18 cellular contexts compared by ENCODE assay signal in the genomic region with DNA sequence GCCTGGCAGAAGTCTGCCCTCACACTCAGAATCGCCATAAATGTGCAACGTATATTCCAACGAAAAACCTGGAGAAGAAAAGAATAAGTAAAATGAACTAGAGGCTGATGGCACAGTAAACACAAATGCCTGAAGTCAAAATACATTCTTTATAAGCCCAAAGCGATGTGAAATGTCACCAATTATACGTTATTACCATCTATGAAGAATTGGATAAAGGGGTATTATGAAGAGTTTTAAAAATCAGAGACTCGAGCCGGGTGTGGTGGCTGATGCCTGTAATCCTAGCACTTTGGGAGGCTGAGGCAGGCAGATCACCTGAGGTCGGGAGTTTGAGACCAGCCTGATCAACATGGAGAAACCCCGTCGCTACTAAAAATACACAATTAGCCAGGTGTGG. TPM values are rescaled to one million over a fixed set of nuclear protein-coding genes. Genes with fewer than 3 reads are reported as not detected.
DNase-seq lines count a peak whose midpoint lies in the region; ATAC-seq and TF ChIP-seq lines count a peak whose summit lies in the region.
"Had no signal": no experiment of that assay in that cellular context is flagged by ENCODE, and none has a peak within 500 bp of the region (broad histone marks: within the 10 kb centered on the region; RNA-seq: fewer than 3 reads in every experiment).

No MANE protein-coding gene starts in this region.

- POLR2A ChIA-PET in CD8-positive, alpha-beta T cell (lab: Charles Lee) = interaction anchor here (0.7 kb wide), 1 partner anchor 89 kb away, joined by 3 read pairs; no protein-coding TSS in a partner anchor
- POLR2A ChIA-PET in OCI-LY7 (lab: Charles Lee) = interaction anchor here (0.6 kb wide), 2 partner anchors 11 to 35 kb away, joined by 3 read pairs; no protein-coding TSS in a partner anchor

- no peak for ATAC-seq in CD8-positive, alpha-beta T cell
- no peak for ATAC-seq in natural killer cell

- H3K4me1 ChIP-seq in CD8-positive, alpha-beta T cell (ENCODE audit: insufficient read depth, low read length) = peaks cover 46% of the 10 kb centered on the region
- peaks cover 33% of the 10 kb centered on the region for H3K4me1 ChIP-seq in OCI-LY7 (ENCODE audit: insufficient read depth, low read length, poor library complexity, severe bottlenecking)
- H3K4me1 ChIP-seq: BE2C had no signal

- no TSS peak for BruUV-seq in OCI-LY7 (replicated peaks; lab: Mats Ljungman, UMichigan)

- no peaks in the 10 kb centered on the region for H3K27me3 Mint-ChIP-seq in T-helper 2 cell treated with Interferon-gamma antibody and Interleukin-4, amounts not matched to agents 5 μg/mL and 100 μg/mL, for 36 hours (ENCODE audit: low read depth)
- H3K27me3 Mint-ChIP-seq in CD8-positive, alpha-beta T cell (ENCODE audit: low read depth) = no peaks in the 10 kb centered on the region
- H3K27me3 Mint-ChIP-seq in activated naive CD8-positive, alpha-beta T cell treated with anti-CD3 and anti-CD28 coated beads for 36 hours = no peaks in the 10 kb centered on the region
- H3K27me3 Mint-ChIP-seq in natural killer cell (ENCODE audit: low read depth in 2 of 2) = no peaks in the 10 kb centered on the region

- H3K9me2 ChIP-seq in OCI-LY7 (ENCODE audit: insufficient read depth, low read length) = no peaks in the 10 kb centered on the region

- CTCF ChIA-PET in CD8-positive, alpha-beta T cell (lab: Charles Lee) = interaction anchor here (1.6 kb wide), 1 partner anchor 44 kb away, joined by 4 read pairs; no protein-coding TSS in a partner anchor
- CTCF ChIA-PET in OCI-LY7 (lab: Charles Lee; ENCODE audit: unreplicated experiment) = no interaction called here

- peaks cover 3% of the 10 kb centered on the region for H3K9me3 Mint-ChIP-seq in T-helper 2 cell treated with Interferon-gamma antibody and Interleukin-4, amounts not matched to agents 5 μg/mL and 100 μg/mL, for 36 hours
- no peaks in the 10 kb centered on the region for H3K9me3 Mint-ChIP-seq in CD8-positive, alpha-beta T cell
- peaks cover 3% of the 10 kb centered on the region for H3K9me3 Mint-ChIP-seq in activated naive CD8-positive, alpha-beta T cell treated with anti-CD3 and anti-CD28 coated beads for 36 hours
- no peaks in the 10 kb centered on the region for H3K9me3 Mint-ChIP-seq in natural killer cell

- no peak overlapping the region for H3K27ac ChIP-seq in CD8-positive, alpha-beta T cell (ENCODE audit: low read depth, low read length)
- no peak overlapping the region for H3K27ac ChIP-seq in OCI-LY7 (ENCODE audit: low read depth, low read length, poor library complexity, severe bottlenecking)
- H3K27ac ChIP-seq: 22Rv1, HL-60, RWPE1 had no signal

- peaks cover 62% of the 10 kb centered on the region for H3K36me3 Mint-ChIP-seq in T-helper 2 cell treated with Interferon-gamma antibody and Interleukin-4, amounts not matched to agents 5 μg/mL and 100 μg/mL, for 36 hours (ENCODE audit: low read depth)
- peaks cover 52% of the 10 kb centered on the region for H3K36me3 Mint-ChIP-seq in CD8-positive, alpha-beta T cell
- peaks cover 51% of the 10 kb centered on the region for H3K36me3 Mint-ChIP-seq in activated naive CD8-positive, alpha-beta T cell treated with anti-CD3 and anti-CD28 coated beads for 36 hours
- H3K36me3 Mint-ChIP-seq in natural killer cell = no peaks in the 10 kb centered on the region

- H3K9me3 ChIP-seq in CD8-positive, alpha-beta T cell (ENCODE audit: low read length) = no peaks in the 10 kb centered on the region
- H3K9me3 ChIP-seq in OCI-LY7 (ENCODE audit: low read length) = peaks cover 6% of the 10 kb centered on the region
- H3K9me3 ChIP-seq: BE2C had no signal

- no peak for DNase-seq in T-helper 2 cell treated with Interferon-gamma antibody and Interleukin-4, amounts not matched to agents 5 μg/mL and 100 μg/mL, for 36 hours (ENCODE audit: low spot score)
- DNase-seq in T-helper 2 cell (no peak), natural killer cell (no peak), cerebellar nuclear complex (lab: John Stamatoyannopoulos, UW) (no peak), MV-4-11 (lab: John Stamatoyannopoulos, UW) (no peak), OCI-LY7 (ENCODE audit: low spot score) (no peak)
- no peak for DNase-seq in CD8-positive, alpha-beta T cell
- DNase-seq in activated naive CD8-positive, alpha-beta T cell treated with anti-CD3 and anti-CD28 coated beads for 36 hours = no peak
- DNase-seq: BE2C, H7, NCI-H1436, NCI-H2029 treated with DMSO at 0.1 percent for 48 hours, NCI-H2171 treated with DMSO at 0.1 percent for 48 hours, NCI-H446 treated with DMSO at 0.1 percent for 48 hours, NCI-H748 treated with DMSO at 0.1 percent for 48 hours had no signal

- H2AFZ ChIP-seq in OCI-LY7 (ENCODE audit: low read length) = no peak overlapping the region

- no peak for TF ChIP-seq CTCF in CD8-positive, alpha-beta T cell (IDR thresholded peaks at IDR 0.05)
- TF ChIP-seq CTCF in natural killer cell (IDR thresholded peaks at IDR 0.05) = no peak
- TF ChIP-seq CTCF in OCI-LY7 (conservative IDR thresholded peaks at IDR 0.05; ENCODE audit: low read length) = no peak

- no peaks in the 10 kb centered on the region for H3K36me3 ChIP-seq in CD8-positive, alpha-beta T cell (ENCODE audit: insufficient read depth, low read length)
- H3K36me3 ChIP-seq in OCI-LY7 (ENCODE audit: insufficient read depth, low read length) = peaks cover 76% of the 10 kb centered on the region

- no peak overlapping the region for H3K4me3 ChIP-seq in CD8-positive, alpha-beta T cell (ENCODE audit: low read depth, low read length)
- H3K4me3 ChIP-seq in OCI-LY7 (ENCODE audit: low read depth, low read length, poor library complexity, severe bottlenecking) = no peak overlapping the region

- peaks cover 96% of the 10 kb centered on the region for H3K79me2 ChIP-seq in OCI-LY7 (ENCODE audit: insufficient read depth, low read depth, low read length)

- no peaks in the 10 kb centered on the region for H3K27me3 ChIP-seq in CD8-positive, alpha-beta T cell (ENCODE audit: insufficient read depth, low read length)
- H3K27me3 ChIP-seq: BE2C had no signal

- H3K4me1 Mint-ChIP-seq in T-helper 2 cell treated with Interferon-gamma antibody and Interleukin-4, amounts not matched to agents 5 μg/mL and 100 μg/mL, for 36 hours (ENCODE audit: low read depth) = peaks cover 38% of the 10 kb centered on the region
- H3K4me1 Mint-ChIP-seq in CD8-positive, alpha-beta T cell (ENCODE audit: low read depth) = peaks cover 66% of the 10 kb centered on the region
- H3K4me1 Mint-ChIP-seq in activated naive CD8-positive, alpha-beta T cell treated with anti-CD3 and anti-CD28 coated beads for 36 hours = peaks cover 53% of the 10 kb centered on the region
- H3K4me1 Mint-ChIP-seq in natural killer cell = peaks cover 49 to 64% of the 10 kb centered on the region in 2 donors

- H3K4me2 ChIP-seq in OCI-LY7 (ENCODE audit: low read length) = no peak overlapping the region

- intact Hi-C loops in CD8-positive, alpha-beta T cell (cut with DNase I, micrococcal nuclease) = no loop called here
- intact Hi-C loops in natural killer cell (cut with micrococcal nuclease) = no loop called here
- intact Hi-C loops in OCI-LY7 (cut with micrococcal nuclease; ENCODE audit: unreplicated experiment) = no loop called here

- H4K20me1 ChIP-seq in OCI-LY7 (ENCODE audit: insufficient read depth, low read length) = peaks cover 20% of the 10 kb centered on the region

- H3K4me3 Mint-ChIP-seq in T-helper 2 cell treated with Interferon-gamma antibody and Interleukin-4, amounts not matched to agents 5 μg/mL and 100 μg/mL, for 36 hours = no peak overlapping the region
- no peak overlapping the region for H3K4me3 Mint-ChIP-seq in CD8-positive, alpha-beta T cell
- H3K4me3 Mint-ChIP-seq in activated naive CD8-positive, alpha-beta T cell treated with anti-CD3 and anti-CD28 coated beads for 36 hours = no peak overlapping the region
- H3K4me3 Mint-ChIP-seq in natural killer cell = peak overlapping the region; percentile 14

- peak overlapping the region; percentile 26 for H3K27ac Mint-ChIP-seq in T-helper 2 cell treated with Interferon-gamma antibody and Interleukin-4, amounts not matched to agents 5 μg/mL and 100 μg/mL, for 36 hours
- peak overlapping the region; percentile 39 for H3K27ac Mint-ChIP-seq in CD8-positive, alpha-beta T cell
- peak overlapping the region; percentile 54 for H3K27ac Mint-ChIP-seq in activated naive CD8-positive, alpha-beta T cell treated with anti-CD3 and anti-CD28 coated beads for 36 hours
- H3K27ac Mint-ChIP-seq in natural killer cell = peak overlapping the region; percentile 78 to 86

RNA-seq across cellular contexts. Expression of a gene that starts 18.6 kb away (rescaled TPM):
- 100 to 1,000 TPM; 257 to 278 TPM for total RNA-seq in CD8-positive, alpha-beta T cell
- total RNA-seq in activated naive CD8-positive, alpha-beta T cell treated with anti-CD3 and anti-CD28 coated beads for 36 hours = 100 to 1,000 TPM; 342 to 357 TPM
- total RNA-seq in natural killer cell (100 to 1,000 TPM; 435 to 527 (median 443) TPM), OCI-LY7 (2022) (186 and 196 TPM in 2 replicates)
- total RNA-seq in OCI-LY7 (2014; rRNA removed; shearing (Covaris generic)) = 208 and 211 TPM in 2 replicates

Comparison
In these comparisons a context has a peak if more than half of its experiments do, and no peak if none do; other contexts are left out.
1. H3K27ac Mint-ChIP-seq: peak in every context shown above with its lines; median percentile 82 in natural killer cell; 54 in activated naive CD8-positive, alpha-beta T cell treated with anti-CD3 and anti-CD28 coated beads for 36 hours; 39 in CD8-positive, alpha-beta T cell; 26 in T-helper 2 cell treated with Interferon-gamma antibody and Interleukin-4, amounts not matched to agents 5 μg/mL and 100 μg/mL, for 36 hours.